Comparison of ENCODE assay signal across 1 cellular context in the genomic region with DNA sequence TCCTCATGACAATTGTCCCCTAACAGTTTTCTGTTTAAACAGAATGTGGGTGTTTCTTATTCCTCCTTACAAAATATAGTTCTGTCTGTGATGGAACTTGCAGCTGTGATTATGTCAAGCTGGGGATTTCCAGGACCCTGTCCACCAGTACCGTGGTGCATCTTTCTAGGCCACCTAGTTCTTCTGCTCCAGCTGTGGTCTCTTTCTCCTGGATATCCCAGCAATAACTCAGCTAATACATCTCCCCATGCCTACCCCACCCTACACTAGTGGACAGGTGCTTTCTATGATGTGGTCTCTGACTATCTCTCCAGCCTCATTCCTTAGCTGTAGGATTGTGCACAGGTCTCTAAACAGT.
TF ChIP-seq lines count a peak whose summit lies in the region.

No MANE protein-coding gene starts in this region.

TF ChIP-seq in K562, 482 proteins besides CTCF, POLR2A, EP300 and RAD21:
- TF ChIP-seq SIRT6 (IDR thresholded peaks at IDR 0.05; ENCODE audit: low read depth, low read length), result no peak
- no peak for TF ChIP-seq ZNF717 (CRISPR knock-in tag; IDR thresholded peaks at IDR 0.05)
- TF ChIP-seq, protein P1, sequence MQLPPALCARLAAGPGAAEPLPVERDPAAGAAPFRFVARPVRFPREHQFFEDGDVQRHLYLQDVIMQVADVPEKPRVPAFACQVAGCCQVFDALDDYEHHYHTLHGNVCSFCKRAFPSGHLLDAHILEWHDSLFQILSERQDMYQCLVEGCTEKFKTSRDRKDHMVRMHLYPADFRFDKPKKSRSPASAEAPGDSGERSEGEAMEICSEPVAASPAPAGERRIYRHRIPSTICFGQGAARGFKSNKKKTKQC (CRISPR knock-in tag; IDR thresholded peaks at IDR 0.05), result no peak
- TF ChIP-seq MXI1 (IDR thresholded peaks at IDR 0.05; ENCODE audit: low read depth, low read length), result no peak
